Comparison of ENCODE assay signal across 1 cellular context in genomic region chr12:118541945-118542344, GRCh38.
TF ChIP-seq lines count a peak whose summit lies in the region.

No MANE protein-coding gene starts in this region.

TF ChIP-seq in WTC11, 78 proteins besides CTCF, POLR2A, EP300 and RAD21 (continued from another document):
- no peak for TF ChIP-seq FOXP4 (CRISPR knock-in tag; IDR thresholded peaks at IDR 0.05)
- TF ChIP-seq RELA (CRISPR knock-in tag; IDR thresholded peaks at IDR 0.05; ENCODE audit: borderline replicate concordance): no peak
- no peak for TF ChIP-seq NR2C2 (CRISPR knock-in tag; IDR thresholded peaks at IDR 0.05)
- TF ChIP-seq KAT7 (CRISPR knock-in tag; IDR thresholded peaks at IDR 0.05; ENCODE audit: borderline replicate concordance): no peak
- TF ChIP-seq USF2 (CRISPR knock-in tag; IDR thresholded peaks at IDR 0.05): peak; percentile 83
- peak; percentile 75 for TF ChIP-seq NFYB (CRISPR knock-in tag; conservative IDR thresholded peaks at IDR 0.05; ENCODE audit: low read depth)
- no peak for TF ChIP-seq ZBTB21 (CRISPR knock-in tag; IDR thresholded peaks at IDR 0.05; ENCODE audit: borderline replicate concordance)
- TF ChIP-seq IRF2 (CRISPR knock-in tag; IDR thresholded peaks at IDR 0.05; ENCODE audit: borderline replicate concordance, low read depth): no peak
- no peak for TF ChIP-seq ELF4 (CRISPR knock-in tag; IDR thresholded peaks at IDR 0.05; ENCODE audit: low read depth)
